In the genomic region with DNA sequence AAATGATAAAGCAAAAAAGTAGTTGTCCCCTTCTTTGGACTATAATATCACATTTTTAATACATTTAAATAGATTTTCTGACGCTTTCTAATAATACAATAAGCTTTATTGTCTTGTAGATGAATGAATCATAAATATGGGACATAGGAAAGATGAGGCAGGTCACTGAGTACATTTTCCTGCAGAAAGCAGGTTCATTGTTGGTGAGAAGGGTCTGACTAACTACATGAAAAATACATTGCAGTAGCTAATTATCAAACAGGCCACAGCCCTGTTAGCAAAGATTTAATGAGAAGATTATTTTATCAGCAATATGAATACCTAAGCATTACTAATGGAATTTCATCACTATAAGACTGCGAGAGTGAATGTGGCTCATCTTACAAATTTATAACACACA, we compare ENCODE assay signal across 21 cellular contexts. TPM values are rescaled to one million over a fixed set of nuclear protein-coding genes. Genes with fewer than 3 reads are reported as not detected.
DNase-seq lines count a peak whose midpoint lies in the region; ATAC-seq, FAIRE-seq and TF ChIP-seq lines count a peak whose summit lies in the region.
"Had no signal": no experiment of that assay in that cellular context is flagged by ENCODE, and none has a peak within 500 bp of the region (broad histone marks: within the 10 kb centered on the region; RNA-seq: fewer than 3 reads in every experiment).

No MANE protein-coding gene starts in this region.

- H3K4me3 ChIP-seq in PC-3 (ENCODE audit: low read length) (no peak overlapping the region), RWPE2 (ENCODE audit: severe bottlenecking) (no peak overlapping the region), bronchial epithelial cell (ENCODE audit: low read depth, low read length) (no peak overlapping the region), subcutaneous abdominal adipose tissue (ENCODE audit: low read depth in 1 of 5, low read length in 5 of 5) (no peak overlapping the region)
- H3K4me3 ChIP-seq: GM12878, GM23248 had no signal

- POLR2A ChIA-PET in PC-3 (lab: Charles Lee; ENCODE audit: unreplicated experiment) = no interaction called here

- no peaks in the 10 kb centered on the region for H4K20me1 ChIP-seq in PC-3 (ENCODE audit: low read length)

- no peaks in the 10 kb centered on the region for H3K79me2 ChIP-seq in PC-3 (ENCODE audit: low read length)

- H3K9me3 ChIP-seq in PC-3 (ENCODE audit: low read length) = no peaks in the 10 kb centered on the region
- no peaks in the 10 kb centered on the region for H3K9me3 ChIP-seq in RWPE2 (ENCODE audit: severe bottlenecking)
- peaks cover 0 to 7% (median 5%) of the 10 kb centered on the region in 5 donors for H3K9me3 ChIP-seq in subcutaneous abdominal adipose tissue (ENCODE audit: control insufficient read depth in 5 of 5, low read length in 5 of 5)
- H3K9me3 ChIP-seq: Caco-2 had no signal

- no peak for ATAC-seq in PC-3
- ATAC-seq in RWPE2 (ENCODE audit: low read depth) = peak; percentile 25; the same call in 1 of the 3 replicates
- no peak for ATAC-seq in HG03139 (IDR thresholded peaks at IDR 0.05; ENCODE audit: unreplicated experiment)

- FAIRE-seq in bronchial epithelial cell (lab: Jason Lieb, UNC) = no peak
- FAIRE-seq: GM12878, GM19239 had no signal

- H3K4me1 ChIP-seq in PC-3 (ENCODE audit: insufficient read depth, low read length) (peaks cover 11% of the 10 kb centered on the region; the same call in 1 of the 2 replicates), RWPE2 (ENCODE audit: insufficient read depth, poor library complexity, severe bottlenecking) (no peaks in the 10 kb centered on the region), subcutaneous abdominal adipose tissue (ENCODE audit: control insufficient read depth in 5 of 5, insufficient read depth in 5 of 5, low read length in 5 of 5) (peaks cover 0 to 6% (median 0%) of the 10 kb centered on the region in 5 donors)
- H3K4me1 ChIP-seq: Caco-2 had no signal

- H2AFZ ChIP-seq in PC-3 (ENCODE audit: low read length) = no peak overlapping the region
- H2AFZ ChIP-seq: GM23248 had no signal

- intact Hi-C loops in PC-3 (cut with micrococcal nuclease) = no loop called here

- TF ChIP-seq CTCF in PC-3 (conservative IDR thresholded peaks at IDR 0.05; ENCODE audit: low read depth, low read length) (no peak), RWPE2 (IDR thresholded peaks at IDR 0.05; ENCODE audit: poor library complexity, severe bottlenecking) (no peak), bronchial epithelial cell (IDR thresholded peaks at IDR 0.05; ENCODE audit: insufficient read depth, low read length, severe bottlenecking) (no peak)

- H3K27me3 ChIP-seq in PC-3 (ENCODE audit: low read length) = no peaks in the 10 kb centered on the region
- no peaks in the 10 kb centered on the region for H3K27me3 ChIP-seq in RWPE2 (ENCODE audit: insufficient read depth, poor library complexity, severe bottlenecking)
- H3K27me3 ChIP-seq in bronchial epithelial cell (ENCODE audit: control insufficient read depth, insufficient read depth, low read length) = no peaks in the 10 kb centered on the region
- H3K27me3 ChIP-seq in subcutaneous abdominal adipose tissue (ENCODE audit: control insufficient read depth in 5 of 5, insufficient read depth in 4 of 5, low read length in 5 of 5) = no peaks in the 10 kb centered on the region

- H3K9me2 ChIP-seq in PC-3 (replicated peaks; ENCODE audit: low read length) = no peaks in the 10 kb centered on the region; the same call in 1 of the 2 replicates

- peak; percentile 24 for DNase-seq in PC-3
- no peak for DNase-seq in RWPE2 (ENCODE audit: low spot score)
- DNase-seq in bronchial epithelial cell (ENCODE audit: low read depth) = peak; percentile 2
- DNase-seq in germinal center (ENCODE audit: low spot score) = no peak
- no peak for DNase-seq in NCI-H510A treated with DMSO at 0.1 percent for 48 hours (lab: John Stamatoyannopoulos, UW)
- DNase-seq: C1 segment of cervical spinal cord; Caco-2; CD4-positive, alpha-beta memory T cell; DMS153; EL; GDM1; GM23248; HCEC 1CT had no signal

- H3F3A ChIP-seq in PC-3 (ENCODE audit: low read length, unreplicated experiment) = no peaks in the 10 kb centered on the region

- BruUV-seq in PC-3 (replicated peaks; lab: Mats Ljungman, UMichigan) = no TSS peak

- H3K36me3 ChIP-seq in PC-3 (ENCODE audit: low read depth, low read length) (no peaks in the 10 kb centered on the region), RWPE2 (ENCODE audit: low read depth) (no peaks in the 10 kb centered on the region), bronchial epithelial cell (ENCODE audit: control insufficient read depth, insufficient read depth, low read length) (no peaks in the 10 kb centered on the region), subcutaneous abdominal adipose tissue (ENCODE audit: control insufficient read depth in 5 of 5, insufficient read depth in 5 of 5, low read length in 5 of 5) (peaks cover 2 to 32% (median 19%) of the 10 kb centered on the region in 5 donors)

- H3K9ac ChIP-seq in PC-3 (ENCODE audit: low read length) = no peak overlapping the region
- H3K9ac ChIP-seq in subcutaneous abdominal adipose tissue (ENCODE audit: low read length in 5 of 5) = no peak overlapping the region
- H3K9ac ChIP-seq: GM23248 had no signal

- CTCF ChIA-PET in PC-3 (lab: Charles Lee) = no interaction called here

- H3K4me2 ChIP-seq in PC-3 (ENCODE audit: low read length) = no peak overlapping the region

- H3K27ac ChIP-seq in PC-3 (ENCODE audit: low read length) = no peak overlapping the region
- H3K27ac ChIP-seq in RWPE2 (ENCODE audit: poor library complexity, severe bottlenecking) = no peak overlapping the region
- H3K27ac ChIP-seq in subcutaneous abdominal adipose tissue (ENCODE audit: low read depth, low read length) = peak overlapping the region; percentile 6
- H3K27ac ChIP-seq: GM23248 had no signal

RNA-seq across cellular contexts. Expression of gene ABCD2, which starts 45.6 kb away (rescaled TPM):
- total RNA-seq in PC-3 (2014; rRNA removed) (not detected in 2 replicates), bronchial epithelial cell (not detected in 2 replicates)
- total RNA-seq: A172, A673, Caco-2, H1, H7 had no signal

Comparison
In these comparisons a context has a peak if more than half of its experiments do, and no peak if none do; other contexts are left out.
1. DNase-seq: peak in PC-3 (single experiment) and bronchial epithelial cell (single experiment); none in RWPE2 (single experiment), germinal center (single experiment) and NCI-H510A treated with DMSO at 0.1 percent for 48 hours (single experiment).